Comparison of ENCODE assay signal across 21 cellular contexts in genomic region chr12:111588010-111588409, GRCh38.
"Had no signal": no experiment of that assay in that cellular context is flagged by ENCODE, and none has a peak within 500 bp of the region (broad histone marks: within the 10 kb centered on the region; RNA-seq: fewer than 3 reads in every experiment).

No MANE protein-coding gene starts in this region.

- H3K4me3 ChIP-seq: SJSA1, SK-N-MC had no signal

- H3K9me3 ChIP-seq: SJSA1 had no signal

- DNase-seq: IMR-90, Kasumi-1, MM.1S, NCI-H1092 treated with DMSO at 0.1 percent for 48 hours, NCI-H1436, NCI-H187, NCI-H2029, NCI-H2081 treated with DMSO at 0.1 percent for 48 hours, NCI-H2171, NCI-H226, NCI-H446, NCI-H510A, NCI-H524 treated with DMSO at 0.1 percent for 48 hours, NCI-H69, NCI-H774, Right ventricle myocardium superior, RPMI8226, SIG-M5 had no signal

- H3K9ac ChIP-seq: KMS-11 had no signal

- H3K27ac ChIP-seq: KMS-11, SJSA1, SK-N-MC had no signal

- H3K27me3 ChIP-seq: SJSA1 had no signal

- H3K4me2 ChIP-seq: KMS-11 had no signal

- H3K4me1 ChIP-seq: SJSA1 had no signal
